12 cellular contexts compared by ENCODE assay signal in genomic region chr2:47079515-47080412, GRCh38.
DNase-seq lines count a peak whose midpoint lies in the region; ATAC-seq and TF ChIP-seq lines count a peak whose summit lies in the region.
"Had no signal": no experiment of that assay in that cellular context is flagged by ENCODE, and none has a peak within 500 bp of the region (broad histone marks: within the 10 kb centered on the region; RNA-seq: fewer than 3 reads in every experiment).

No MANE protein-coding gene starts in this region.

- no peaks in the 10 kb centered on the region for H3K9me3 Mint-ChIP-seq in brain
- H3K9me3 Mint-ChIP-seq in stimulated activated naive B cell treated with anti-CD40 and anti-IgM and Interleukin-4, amounts not matched to agents 10 μg/mL and 1 μg/mL and 100 μg/mL, for 72 hours = no peaks in the 10 kb centered on the region

- H3K9me3 ChIP-seq in HEK293 (ENCODE audit: control insufficient read depth, insufficient read depth, low read depth, low read length) (no peaks in the 10 kb centered on the region), lung (ENCODE audit: control insufficient read depth in 2 of 2, insufficient read depth in 1 of 2, low read length in 1 of 2) (no peaks in the 10 kb centered on the region)
- H3K9me3 ChIP-seq: body of pancreas had no signal

- H3K4me1 ChIP-seq in HEK293 (ENCODE audit: control insufficient read depth, insufficient read depth, low read length) (no peaks in the 10 kb centered on the region; the same call in 1 of the 2 replicates), lung (ENCODE audit: control insufficient read depth in 2 of 2, insufficient read depth in 2 of 2, low read length in 2 of 2) (peaks cover 0 to 50% of the 10 kb centered on the region in 2 donors)

- 58 to 68% methylated on average over 11 of the region's 11 CpGs for WGBS in lung, 2 donors

- H3K27me3 ChIP-seq in lung (ENCODE audit: control insufficient read depth, insufficient read depth) = no peaks in the 10 kb centered on the region
- H3K27me3 ChIP-seq: body of pancreas had no signal

- H3K4me3 ChIP-seq in HEK293 (ENCODE audit: low read depth, low read length) = no peak overlapping the region
- H3K4me3 ChIP-seq in lung = no peak overlapping the region
- H3K4me3 ChIP-seq: body of pancreas had no signal

- no peak overlapping the region for H3K27ac ChIP-seq in HEK293 (ENCODE audit: extremely low read depth, low read depth, low read length)
- peak overlapping the region in 1 of 2 donors; percentile 62 for H3K27ac ChIP-seq in lung (ENCODE audit: low read depth in 1 of 2, low read length in 1 of 2)

- POLR2A ChIA-PET in HEK293 (lab: Yijun Ruan, JAX) = interaction anchor here (0.6 to 1.3 kb wide), 2 partner anchors 10 to 242 kb away, joined by 3 to 5 read pairs; no protein-coding TSS in a partner anchor

- CTCF ChIA-PET in HEK293 (lab: Yijun Ruan, JAX) = interaction anchor here (0.6 to 1.4 kb wide), 2 partner anchors 8 to 232 kb away, joined by 4 to 6 read pairs; no protein-coding TSS in a partner anchor

- H3K4me1 Mint-ChIP-seq in brain = peaks cover 42% of the 10 kb centered on the region
- H3K4me1 Mint-ChIP-seq in stimulated activated naive B cell treated with anti-CD40 and anti-IgM and Interleukin-4, amounts not matched to agents 10 μg/mL and 1 μg/mL and 100 μg/mL, for 72 hours = peaks cover 30 to 62% of the 10 kb centered on the region in 2 donors
- H3K4me1 Mint-ChIP-seq: activated CD8-positive, alpha-beta memory T cell treated with anti-CD3 and anti-CD28 coated beads, Interleukin-2, amount 10 ng/mL, durations not matched to agents 7 days and 5 days had no signal

- peak; percentile 4 for ATAC-seq in lung (ENCODE audit: insufficient read depth, low FRiP score)
- peak; percentile 21 to 34 for ATAC-seq in stimulated activated naive B cell treated with anti-CD40 and anti-IgM and Interleukin-4, amounts not matched to agents 10 μg/mL and 1 μg/mL and 100 μg/mL, for 72 hours (replicated peaks)
- ATAC-seq: activated CD8-positive, alpha-beta memory T cell treated with anti-CD3 and anti-CD28 coated beads, Interleukin-2, amount 10 ng/mL, durations not matched to agents 7 days and 5 days had no signal

- DNase-seq in lung (ENCODE audit: low spot score) (no peak), T-helper 9 cell (no peak), cerebellar cortex (ENCODE audit: low spot score) (no peak), EL (no peak), NCI-H2196 treated with DMSO at 0.1 percent for 48 hours (lab: John Stamatoyannopoulos, UW; ENCODE audit: unreplicated experiment) (no peak)
- DNase-seq in stimulated activated naive B cell treated with anti-CD40 and anti-IgM and Interleukin-4, amounts not matched to agents 10 μg/mL and 1 μg/mL and 100 μg/mL, for 72 hours = no peak
- DNase-seq: activated CD8-positive, alpha-beta memory T cell treated with anti-CD3 and anti-CD28 coated beads, Interleukin-2, amount 10 ng/mL, durations not matched to agents 7 days and 5 days; NCI-H69; T-helper 1 cell had no signal

- peaks cover 4% of the 10 kb centered on the region for H3K27me3 Mint-ChIP-seq in brain
- no peaks in the 10 kb centered on the region for H3K27me3 Mint-ChIP-seq in stimulated activated naive B cell treated with anti-CD40 and anti-IgM and Interleukin-4, amounts not matched to agents 10 μg/mL and 1 μg/mL and 100 μg/mL, for 72 hours
- H3K27me3 Mint-ChIP-seq: activated CD8-positive, alpha-beta memory T cell treated with anti-CD3 and anti-CD28 coated beads, Interleukin-2, amount 10 ng/mL, durations not matched to agents 7 days and 5 days had no signal

- no peak overlapping the region for H3K4me3 Mint-ChIP-seq in brain
- H3K4me3 Mint-ChIP-seq in stimulated activated naive B cell treated with anti-CD40 and anti-IgM and Interleukin-4, amounts not matched to agents 10 μg/mL and 1 μg/mL and 100 μg/mL, for 72 hours = no peak overlapping the region
- H3K4me3 Mint-ChIP-seq: activated CD8-positive, alpha-beta memory T cell treated with anti-CD3 and anti-CD28 coated beads, Interleukin-2, amount 10 ng/mL, durations not matched to agents 7 days and 5 days had no signal

- no peaks in the 10 kb centered on the region for H3K36me3 Mint-ChIP-seq in brain
- H3K36me3 Mint-ChIP-seq in stimulated activated naive B cell treated with anti-CD40 and anti-IgM and Interleukin-4, amounts not matched to agents 10 μg/mL and 1 μg/mL and 100 μg/mL, for 72 hours = peaks cover 10 to 30% of the 10 kb centered on the region in 2 donors
- H3K36me3 Mint-ChIP-seq: activated CD8-positive, alpha-beta memory T cell treated with anti-CD3 and anti-CD28 coated beads, Interleukin-2, amount 10 ng/mL, durations not matched to agents 7 days and 5 days had no signal

- TF ChIP-seq CTCF in HEK293 (tag by site-specific recombination; IDR thresholded peaks at IDR 0.05) (no peak), brain (conservative IDR thresholded peaks at IDR 0.05) (no peak), lung (IDR thresholded peaks at IDR 0.05; ENCODE audit: control extremely low read depth, extremely low read depth) (no peak)

- H3K27ac Mint-ChIP-seq in brain = peak overlapping the region in 3 of 5 experiments; percentile 58 to 86 (median 74)
- H3K27ac Mint-ChIP-seq in stimulated activated naive B cell treated with anti-CD40 and anti-IgM and Interleukin-4, amounts not matched to agents 10 μg/mL and 1 μg/mL and 100 μg/mL, for 72 hours = no peak overlapping the region
- H3K27ac Mint-ChIP-seq: activated CD8-positive, alpha-beta memory T cell treated with anti-CD3 and anti-CD28 coated beads, Interleukin-2, amount 10 ng/mL, durations not matched to agents 7 days and 5 days had no signal

- H3K36me3 ChIP-seq in HEK293 (ENCODE audit: control insufficient read depth in 2 of 2, insufficient read depth in 1 of 2, low read length in 2 of 2) (no peaks in the 10 kb centered on the region), lung (ENCODE audit: control insufficient read depth in 2 of 2, insufficient read depth in 2 of 2, low read length in 2 of 2) (no peaks in the 10 kb centered on the region)

TF ChIP-seq in HEK293, 187 proteins besides CTCF, POLR2A, EP300 and RAD21:
- TF ChIP-seq ZNF366 (tag by site-specific recombination; conservative IDR thresholded peaks at IDR 0.05) (0 out of 2 replicates have a peak, but pooled peaks have one; percentile 31), PRDM1 (tag by site-specific recombination; IDR thresholded peaks at IDR 0.05) (no peak), ZFHX2 (tag by site-specific recombination; conservative IDR thresholded peaks at IDR 0.05) (peak; percentile 32; the same call in 1 of the 2 replicates), ZXDB (tag by site-specific recombination; IDR thresholded peaks at IDR 0.05) (no peak), EGR2 (tag by site-specific recombination; IDR thresholded peaks at IDR 0.05; ENCODE audit: low read depth) (peak; percentile 25; the same call in 1 of the 2 replicates), ZBTB17 (tag by site-specific recombination; IDR thresholded peaks at IDR 0.05) (peak; percentile 62), ZSCAN18 (tag by site-specific recombination; IDR thresholded peaks at IDR 0.05) (no peak)
